Comparison of ENCODE assay signal across 22 cellular contexts in genomic region chr2:235977445-235977844, GRCh38.
"Had no signal": no experiment of that assay in that cellular context is flagged by ENCODE, and none has a peak within 500 bp of the region (broad histone marks: within the 10 kb centered on the region; RNA-seq: fewer than 3 reads in every experiment).

No MANE protein-coding gene starts in this region.

- H3K27ac Mint-ChIP-seq: dendritic cell treated with granulocyte-macrophage colony-stimulating factor and Interleukin-4, amounts not matched to agents 40 ng/mL and 50 ng/mL, for 4 days; effector memory CD8-positive, alpha-beta T cell; naive thymus-derived CD8-positive, alpha-beta T cell; stimulated activated naive B cell treated with anti-CD40 and anti-IgM and Interleukin-4, amounts not matched to agents 10 μg/mL and 1 μg/mL and 100 μg/mL, for 72 hours; stimulated activated naive CD8-positive, alpha-beta T cell treated with anti-CD3 and anti-CD28 coated beads, Interleukin-15, amount 100 ng/mL, for 72 hours had no signal

- DNase-seq: effector memory CD8-positive, alpha-beta T cell; esophagus squamous epithelium; foreskin fibroblast; heart right ventricle; hypothalamus; kidney glomerular epithelial cell; mesendoderm; naive thymus-derived CD8-positive, alpha-beta T cell; ovary; stimulated activated CD4-positive, alpha-beta T cell treated with anti-CD3 and anti-CD28 coated beads, Interleukin-2, amount 100 ng/mL, for 24 hours; stimulated activated CD4-positive, alpha-beta T cell treated with anti-CD3 and anti-CD28 coated beads, Interleukin-4, amount 100 ng/mL, for 4 hours; stimulated activated naive B cell treated with anti-CD40 and anti-IgM and Interleukin-4, amounts not matched to agents 10 μg/mL and 1 μg/mL and 100 μg/mL, for 72 hours; stimulated activated naive CD8-positive, alpha-beta T cell treated with anti-CD3 and anti-CD28 coated beads, Interleukin-15, amount 100 ng/mL, for 72 hours; testis; upper lobe of right lung had no signal

- H3K4me1 ChIP-seq: esophagus squamous epithelium, right atrium auricular region, testis, tibial nerve, upper lobe of right lung, vagina had no signal

- H3K27ac ChIP-seq: esophagus squamous epithelium, neutrophil, ovary, right atrium auricular region, sigmoid colon, skin epidermis, testis, tibial nerve, upper lobe of right lung, vagina had no signal

- H3K4me3 Mint-ChIP-seq: dendritic cell treated with granulocyte-macrophage colony-stimulating factor and Interleukin-4, amounts not matched to agents 40 ng/mL and 50 ng/mL, for 4 days; effector memory CD8-positive, alpha-beta T cell; naive thymus-derived CD8-positive, alpha-beta T cell; stimulated activated naive B cell treated with anti-CD40 and anti-IgM and Interleukin-4, amounts not matched to agents 10 μg/mL and 1 μg/mL and 100 μg/mL, for 72 hours; stimulated activated naive CD8-positive, alpha-beta T cell treated with anti-CD3 and anti-CD28 coated beads, Interleukin-15, amount 100 ng/mL, for 72 hours had no signal

- H3K9me3 Mint-ChIP-seq: dendritic cell treated with granulocyte-macrophage colony-stimulating factor and Interleukin-4, amounts not matched to agents 40 ng/mL and 50 ng/mL, for 4 days; effector memory CD8-positive, alpha-beta T cell; stimulated activated naive CD8-positive, alpha-beta T cell treated with anti-CD3 and anti-CD28 coated beads, Interleukin-15, amount 100 ng/mL, for 72 hours had no signal

- ATAC-seq: effector memory CD8-positive, alpha-beta T cell; naive thymus-derived CD8-positive, alpha-beta T cell; stimulated activated naive B cell treated with anti-CD40 and anti-IgM and Interleukin-4, amounts not matched to agents 10 μg/mL and 1 μg/mL and 100 μg/mL, for 72 hours; stimulated activated naive CD8-positive, alpha-beta T cell treated with anti-CD3 and anti-CD28 coated beads, Interleukin-15, amount 100 ng/mL, for 72 hours; upper lobe of right lung had no signal

- H3K36me3 ChIP-seq: neutrophil, ovary, right atrium auricular region, vagina had no signal

- H3K9me3 ChIP-seq: esophagus squamous epithelium, heart right ventricle, neutrophil, ovary, right atrium auricular region, sigmoid colon, testis, tibial nerve, upper lobe of right lung, vagina had no signal

- H3K27me3 Mint-ChIP-seq: dendritic cell treated with granulocyte-macrophage colony-stimulating factor and Interleukin-4, amounts not matched to agents 40 ng/mL and 50 ng/mL, for 4 days; effector memory CD8-positive, alpha-beta T cell had no signal

- H3K4me3 ChIP-seq: esophagus squamous epithelium, heart right ventricle, ovary, right atrium auricular region, sigmoid colon, skin epidermis, testis, tibial nerve, upper lobe of right lung, vagina had no signal

- H3K36me3 Mint-ChIP-seq: naive thymus-derived CD8-positive, alpha-beta T cell; stimulated activated naive B cell treated with anti-CD40 and anti-IgM and Interleukin-4, amounts not matched to agents 10 μg/mL and 1 μg/mL and 100 μg/mL, for 72 hours had no signal

- H3K27me3 ChIP-seq: esophagus squamous epithelium, heart right ventricle, ovary, right atrium auricular region, sigmoid colon, testis, tibial nerve, upper lobe of right lung, vagina had no signal

- H3K4me1 Mint-ChIP-seq: naive thymus-derived CD8-positive, alpha-beta T cell; stimulated activated naive B cell treated with anti-CD40 and anti-IgM and Interleukin-4, amounts not matched to agents 10 μg/mL and 1 μg/mL and 100 μg/mL, for 72 hours; stimulated activated naive CD8-positive, alpha-beta T cell treated with anti-CD3 and anti-CD28 coated beads, Interleukin-15, amount 100 ng/mL, for 72 hours had no signal
